In genomic region chr10:59970396-59971368, GRCh38 we compare ENCODE assay signal across 11 cellular contexts.
DNase-seq lines count a peak whose midpoint lies in the region; ATAC-seq and TF ChIP-seq lines count a peak whose summit lies in the region.
"Had no signal": no experiment of that assay in that cellular context is flagged by ENCODE, and none has a peak within 500 bp of the region (broad histone marks: within the 10 kb centered on the region; RNA-seq: fewer than 3 reads in every experiment).

No MANE protein-coding gene starts in this region.

- intact Hi-C loops in lower leg skin (cut with DNase I; ENCODE audit: low total_unique reads): no loop called here

- DNase-seq in germinal center (ENCODE audit: low spot score) (peak; percentile 72), kidney tubule cell (ENCODE audit: low spot score) (no peak), lower leg skin (ENCODE audit: low spot score in 2 of 2) (no peak), NCI-H510A (lab: John Stamatoyannopoulos, UW) (no peak), HPDE6-E6E7 (ENCODE audit: extremely low spot score) (no peak)
- DNase-seq: amygdala, NCI-H226 had no signal

- TF ChIP-seq POLR2A in lower leg skin (IDR thresholded peaks at IDR 0.05): no peak

- TF ChIP-seq CTCF in lower leg skin (IDR thresholded peaks at IDR 0.05): no peak

- 80 to 82% methylated on average over 5 of the region's 5 CpGs for WGBS in lower leg skin, 2 donors

- no peak overlapping the region for H3K4me3 ChIP-seq in lower leg skin (ENCODE audit: low read depth, poor library complexity, severe bottlenecking)

- ATAC-seq in GM18508 (IDR thresholded peaks at IDR 0.05; ENCODE audit: insufficient read depth, unreplicated experiment): peak; percentile 74
- peak; percentile 82 for ATAC-seq in GM21528 (IDR thresholded peaks at IDR 0.05; ENCODE audit: low FRiP score, unreplicated experiment)
- ATAC-seq in HG03342 (IDR thresholded peaks at IDR 0.05; ENCODE audit: unreplicated experiment): peak; percentile 79
- ATAC-seq: activated CD4-positive, CD25-positive, alpha-beta regulatory T cell treated with anti-CD3 and anti-CD28 coated beads, Interleukin-2, amount 50 U/mL, for 24 hours had no signal
